ENCODE assay signal across 26 cellular contexts in the genomic region with DNA sequence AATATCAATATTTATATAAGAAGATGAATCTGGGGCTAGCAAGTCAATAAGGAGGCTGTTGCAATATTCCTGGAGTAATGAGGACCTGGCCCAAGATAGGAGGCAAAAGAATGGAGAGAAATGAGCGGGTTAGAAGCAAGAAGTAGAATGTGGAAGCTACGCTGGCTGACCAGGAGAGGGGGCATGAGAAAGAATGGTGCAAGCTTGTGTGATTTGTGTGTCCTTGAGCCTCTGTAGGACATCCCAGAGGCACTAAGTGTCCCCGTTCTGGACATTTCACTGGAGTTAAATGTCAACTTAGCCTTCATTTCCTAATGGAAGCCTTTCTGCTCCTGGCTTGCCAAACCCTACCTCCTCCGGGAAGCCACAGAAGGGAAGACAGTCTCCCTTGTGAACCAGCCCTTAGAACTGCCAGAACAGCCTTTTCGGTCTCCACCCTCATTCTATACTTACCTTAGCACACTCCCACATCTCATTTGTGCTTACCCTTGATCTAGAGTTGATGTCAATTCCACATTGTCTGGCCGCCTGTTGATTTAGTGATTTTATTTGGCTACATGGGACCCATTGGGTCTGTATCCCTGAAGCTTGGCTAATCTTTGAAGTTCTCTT. TPM values are rescaled to one million over a fixed set of nuclear protein-coding genes. Genes with fewer than 3 reads are reported as not detected.
DNase-seq lines count a peak whose midpoint lies in the region; ATAC-seq, FAIRE-seq and TF ChIP-seq lines count a peak whose summit lies in the region.
"Had no signal": no experiment of that assay in that cellular context is flagged by ENCODE, and none has a peak within 500 bp of the region (broad histone marks: within the 10 kb centered on the region; RNA-seq: fewer than 3 reads in every experiment).

No MANE protein-coding gene starts in this region.

- H3K9ac ChIP-seq in DND-41 (ENCODE audit: low read depth, low read length) (no peak overlapping the region), mesendoderm (ENCODE audit: low read length) (no peak overlapping the region)

- no peak overlapping the region for H2BK15ac ChIP-seq in mesendoderm (replicated peaks; ENCODE audit: low read depth)

- no CpG with 5 or more reads among the region's 6 CpGs for WGBS in mesendoderm (ENCODE audit: extremely low coverage, insufficient coverage, low lambda C conversion rate)

- H3K36me3 ChIP-seq in DND-41 (ENCODE audit: insufficient read depth, low read length) (no peaks in the 10 kb centered on the region), bronchial epithelial cell (ENCODE audit: control insufficient read depth, insufficient read depth, low read length) (no peaks in the 10 kb centered on the region), mesendoderm (ENCODE audit: control insufficient read depth, insufficient read depth, low read length) (no peaks in the 10 kb centered on the region)
- H3K36me3 ChIP-seq: neutrophil, suprapubic skin, vagina had no signal

- no peaks in the 10 kb centered on the region for H3K9me3 ChIP-seq in DND-41 (ENCODE audit: insufficient read depth, low read length, severe bottlenecking)
- H3K9me3 ChIP-seq: neutrophil, suprapubic skin, vagina had no signal

- FAIRE-seq in bronchial epithelial cell (lab: Jason Lieb, UNC) = peak; percentile 13
- FAIRE-seq: RCC 7860, small intestine had no signal

- H3K23ac ChIP-seq in mesendoderm (ENCODE audit: low read length) = no peak overlapping the region

- no peak overlapping the region for H3K18ac ChIP-seq in mesendoderm (ENCODE audit: low read length)

- H2BK120ac ChIP-seq in mesendoderm (ENCODE audit: low read depth, low read length) = no peak overlapping the region

- H3K4me3 ChIP-seq in DND-41 (ENCODE audit: low read depth in 1 of 2, low read length in 2 of 2) (no peak overlapping the region), bronchial epithelial cell (ENCODE audit: low read depth, low read length) (no peak overlapping the region), mesendoderm (ENCODE audit: low read length) (no peak overlapping the region)
- H3K4me3 ChIP-seq: suprapubic skin, vagina had no signal

- H3K79me2 ChIP-seq in DND-41 (ENCODE audit: insufficient read depth, low read length) (no peaks in the 10 kb centered on the region), mesendoderm (ENCODE audit: control insufficient read depth, insufficient read depth, low read length) (no peaks in the 10 kb centered on the region)

- no peak overlapping the region for H4K5ac ChIP-seq in mesendoderm (ENCODE audit: low read length)

- H3K27me3 Mint-ChIP-seq in osteocyte (ENCODE audit: unreplicated experiment) = peaks cover 4% of the 10 kb centered on the region

- H3K4me1 Mint-ChIP-seq in osteocyte (ENCODE audit: unreplicated experiment) = peaks cover 6% of the 10 kb centered on the region
- H3K4me1 Mint-ChIP-seq: activated CD4-positive, alpha-beta T cell treated with anti-CD3 and anti-CD28 coated beads, Interleukin-2, amount 10 ng/mL, durations not matched to agents 7 days and 5 days; activated naive CD8-positive, alpha-beta T cell treated with anti-CD3 and anti-CD28 coated beads, Interleukin-2, amount 10 ng/mL, durations not matched to agents 7 days and 5 days; stimulated activated memory B cell treated with anti-CD40 and anti-IgM and Interleukin-4, amounts not matched to agents 10 μg/mL and 1 μg/mL and 100 μg/mL, for 72 hours had no signal

- no peaks in the 10 kb centered on the region for H3K79me1 ChIP-seq in mesendoderm (ENCODE audit: low read length)

- H2BK5ac ChIP-seq in mesendoderm (ENCODE audit: low read length) = no peak overlapping the region

- H3K4ac ChIP-seq in mesendoderm (ENCODE audit: low read depth, low read length) = no peak overlapping the region

- no peaks in the 10 kb centered on the region for H3K9me3 Mint-ChIP-seq in osteocyte (ENCODE audit: unreplicated experiment)
- H3K9me3 Mint-ChIP-seq: activated CD4-positive, alpha-beta T cell treated with anti-CD3 and anti-CD28 coated beads, Interleukin-2, amount 10 ng/mL, durations not matched to agents 7 days and 5 days; activated naive CD8-positive, alpha-beta T cell treated with anti-CD3 and anti-CD28 coated beads, Interleukin-2, amount 10 ng/mL, durations not matched to agents 7 days and 5 days; activated T-helper 2 cell treated with anti-CD3 and anti-CD28 coated beads, Interferon-gamma antibody, Interleukin-2, Interleukin-4, amounts not matched to agents 10 μg/mL and 5 μg/mL and 100 μg/mL, durations not matched to agents 14 hours and 24 hours and 36 hours; stimulated activated memory B cell treated with anti-CD40 and anti-IgM and Interleukin-4, amounts not matched to agents 10 μg/mL and 1 μg/mL and 100 μg/mL, for 72 hours had no signal

- 0 out of 2 replicates have a peak overlapping the region, but pooled peaks have one; percentile 26 for H2AFZ ChIP-seq in DND-41 (ENCODE audit: low read depth, low read length)

- H3K27me3 ChIP-seq in DND-41 (ENCODE audit: insufficient read depth, low read length, poor library complexity) = peaks cover 6% of the 10 kb centered on the region
- H3K27me3 ChIP-seq in bronchial epithelial cell (ENCODE audit: control insufficient read depth, insufficient read depth, low read length) = no peaks in the 10 kb centered on the region
- no peaks in the 10 kb centered on the region for H3K27me3 ChIP-seq in mesendoderm (ENCODE audit: insufficient read depth, low read length, poor library complexity)
- H3K27me3 ChIP-seq: neutrophil, suprapubic skin, vagina had no signal

- no peaks in the 10 kb centered on the region for H4K20me1 ChIP-seq in DND-41 (ENCODE audit: insufficient read depth, low read length)

- TF ChIP-seq CTCF in DND-41 (IDR thresholded peaks at IDR 0.05; ENCODE audit: borderline replicate concordance, extremely low read depth, low read length, poor library complexity, severe bottlenecking) (no peak), bronchial epithelial cell (IDR thresholded peaks at IDR 0.05; ENCODE audit: insufficient read depth, low read length, severe bottlenecking) (no peak), osteocyte (IDR thresholded peaks at IDR 0.05) (no peak)

- no peak overlapping the region for H3K27ac Mint-ChIP-seq in osteocyte (ENCODE audit: unreplicated experiment)
- H3K27ac Mint-ChIP-seq: activated CD4-positive, alpha-beta T cell treated with anti-CD3 and anti-CD28 coated beads, Interleukin-2, amount 10 ng/mL, durations not matched to agents 7 days and 5 days; activated naive CD8-positive, alpha-beta T cell treated with anti-CD3 and anti-CD28 coated beads, Interleukin-2, amount 10 ng/mL, durations not matched to agents 7 days and 5 days; activated T-helper 2 cell treated with anti-CD3 and anti-CD28 coated beads, Interferon-gamma antibody, Interleukin-2, Interleukin-4, amounts not matched to agents 10 μg/mL and 5 μg/mL and 100 μg/mL, durations not matched to agents 14 hours and 24 hours and 36 hours; stimulated activated memory B cell treated with anti-CD40 and anti-IgM and Interleukin-4, amounts not matched to agents 10 μg/mL and 1 μg/mL and 100 μg/mL, for 72 hours had no signal

- no peak for ATAC-seq in DND-41 (ENCODE audit: insufficient read depth, low read depth)
- no peak for ATAC-seq in HG03565 (IDR thresholded peaks at IDR 0.05; ENCODE audit: unreplicated experiment)
- ATAC-seq: esophagus mucosa; stimulated activated memory B cell treated with anti-CD40 and anti-IgM and Interleukin-4, amounts not matched to agents 10 μg/mL and 1 μg/mL and 100 μg/mL, for 72 hours had no signal

- no peak for DNase-seq in DND-41
- peak; percentile 21 for DNase-seq in NAMALWA (ENCODE audit: low spot score)
- DNase-seq in bronchial epithelial cell (ENCODE audit: low read depth) = no peak
- peak; percentile 43 for DNase-seq in mesendoderm
- no peak for DNase-seq in NCI-H226
- no peak for DNase-seq in osteocyte (ENCODE audit: extremely low spot score, unreplicated experiment)
- DNase-seq: activated CD4-positive, alpha-beta T cell treated with anti-CD3 and anti-CD28 coated beads, Interleukin-2, amount 10 ng/mL, durations not matched to agents 7 days and 5 days; activated naive CD8-positive, alpha-beta T cell treated with anti-CD3 and anti-CD28 coated beads, Interleukin-2, amount 10 ng/mL, durations not matched to agents 7 days and 5 days; DMS79; effector CD4-positive, alpha-beta T cell; kidney glomerular epithelial cell; NCI-H1092; NCI-H2081; small intestine; T-helper 2 cell had no signal

- no peaks in the 10 kb centered on the region for H3K36me3 Mint-ChIP-seq in osteocyte (ENCODE audit: unreplicated experiment)
- H3K36me3 Mint-ChIP-seq: activated naive CD8-positive, alpha-beta T cell treated with anti-CD3 and anti-CD28 coated beads, Interleukin-2, amount 10 ng/mL, durations not matched to agents 7 days and 5 days; stimulated activated memory B cell treated with anti-CD40 and anti-IgM and Interleukin-4, amounts not matched to agents 10 μg/mL and 1 μg/mL and 100 μg/mL, for 72 hours had no signal

- no peak overlapping the region for H3K4me3 Mint-ChIP-seq in osteocyte (ENCODE audit: unreplicated experiment)
- H3K4me3 Mint-ChIP-seq: activated CD4-positive, alpha-beta T cell treated with anti-CD3 and anti-CD28 coated beads, Interleukin-2, amount 10 ng/mL, durations not matched to agents 7 days and 5 days; activated naive CD8-positive, alpha-beta T cell treated with anti-CD3 and anti-CD28 coated beads, Interleukin-2, amount 10 ng/mL, durations not matched to agents 7 days and 5 days; stimulated activated memory B cell treated with anti-CD40 and anti-IgM and Interleukin-4, amounts not matched to agents 10 μg/mL and 1 μg/mL and 100 μg/mL, for 72 hours had no signal

- no peak overlapping the region for H4K8ac ChIP-seq in mesendoderm (ENCODE audit: low read depth, low read length)

- no peak overlapping the region for H2AK5ac ChIP-seq in mesendoderm (ENCODE audit: low read length)

- no peak overlapping the region for H3K56ac ChIP-seq in mesendoderm (ENCODE audit: low read length)

- H3K27ac ChIP-seq in DND-41 (ENCODE audit: low read length) = no peak overlapping the region
- no peak overlapping the region for H3K27ac ChIP-seq in mesendoderm (ENCODE audit: low read depth, low read length)
- H3K27ac ChIP-seq: neutrophil, suprapubic skin, vagina, VCaP had no signal

- H3K4me1 ChIP-seq in DND-41 (ENCODE audit: insufficient read depth, low read length) = no peaks in the 10 kb centered on the region
- H3K4me1 ChIP-seq in mesendoderm (ENCODE audit: control insufficient read depth, low read depth, low read length) = no peaks in the 10 kb centered on the region
- H3K4me1 ChIP-seq: suprapubic skin, vagina had no signal

- no peak overlapping the region for H3K4me2 ChIP-seq in DND-41 (ENCODE audit: insufficient read depth, low read length)
- H3K4me2 ChIP-seq in mesendoderm (ENCODE audit: low read length) = no peak overlapping the region

RNA-seq across cellular contexts. Expression of gene PDE6A, which starts 6.7 kb away (rescaled TPM):
- total RNA-seq in bronchial epithelial cell (not detected in 2 replicates), osteocyte (not detected in 2 replicates)
- polyA plus RNA-seq in mesendoderm (2013, experiment 1 of 2) = under 0.01 TPM
- polyA plus RNA-seq in mesendoderm (2013, experiment 2 of 2) = not detected
- total RNA-seq: activated CD4-positive, alpha-beta T cell treated with anti-CD3 and anti-CD28 coated beads, Interleukin-2, amount 10 ng/mL, durations not matched to agents 7 days and 5 days; activated naive CD8-positive, alpha-beta T cell treated with anti-CD3 and anti-CD28 coated beads, Interleukin-2, amount 10 ng/mL, durations not matched to agents 7 days and 5 days; activated T-helper 2 cell treated with anti-CD3 and anti-CD28 coated beads, Interferon-gamma antibody, Interleukin-2, Interleukin-4, amounts not matched to agents 10 μg/mL and 5 μg/mL and 100 μg/mL, durations not matched to agents 14 hours and 24 hours and 36 hours; HT1080; lung microvascular endothelial cell had no signal

RNA-seq across cellular contexts. Expression of gene SLC26A2, which starts 9.3 kb away (rescaled TPM):
- total RNA-seq in bronchial epithelial cell (1.8 TPM in 2 replicates), osteocyte (39.7 and 41.8 TPM in 2 replicates)
- 5.2 TPM for polyA plus RNA-seq in mesendoderm (2013, experiment 1 of 2)
- 5.2 TPM for polyA plus RNA-seq in mesendoderm (2013, experiment 2 of 2)

RNA-seq across cellular contexts. Expression of gene TIGD6, which starts 49.2 kb away (rescaled TPM):
- total RNA-seq in bronchial epithelial cell = 5.8 and 6.8 TPM in 2 replicates
- polyA plus RNA-seq in mesendoderm (2013, experiment 1 of 2) = 2.3 TPM
- polyA plus RNA-seq in mesendoderm (2013, experiment 2 of 2) = 2.1 TPM
- 5.6 and 5.9 TPM in 2 replicates for total RNA-seq in osteocyte

RNA-seq across cellular contexts. Expression of gene HMGXB3, which starts 49.3 kb away (rescaled TPM):
- 21.9 and 22.9 TPM in 2 replicates for total RNA-seq in bronchial epithelial cell
- polyA plus RNA-seq in mesendoderm (2013, experiment 1 of 2) = 14.9 TPM
- 14.5 TPM for polyA plus RNA-seq in mesendoderm (2013, experiment 2 of 2)
- 54.6 and 58.6 TPM in 2 replicates for total RNA-seq in osteocyte

Comparison
In these comparisons a context has a peak if more than half of its experiments do, and no peak if none do; other contexts are left out.
1. DNase-seq: peak in NAMALWA (single experiment) and mesendoderm (single experiment); none in DND-41 (single experiment), bronchial epithelial cell (single experiment), NCI-H226 (single experiment) and osteocyte (single experiment).
2. RNA of gene SLC26A2, which starts 9.3 kb away (total RNA-seq): 39.7 to 41.8 TPM in osteocyte; 1.8 TPM in bronchial epithelial cell; every median in the first group is over 10 times any median in the second.